11 cellular contexts compared by ENCODE assay signal in genomic region chr3:13528217-13528801, GRCh38. TPM values are rescaled to one million over a fixed set of nuclear protein-coding genes. Genes with fewer than 3 reads are reported as not detected.
DNase-seq lines count a peak whose midpoint lies in the region; ATAC-seq, FAIRE-seq and TF ChIP-seq lines count a peak whose summit lies in the region.
"Had no signal": no experiment of that assay in that cellular context is flagged by ENCODE, and none has a peak within 500 bp of the region (broad histone marks: within the 10 kb centered on the region; RNA-seq: fewer than 3 reads in every experiment).

No MANE protein-coding gene starts in this region.

- TF ChIP-seq POLR2A in K562 (conservative IDR thresholded peaks at IDR 0.05), result no peak

- 0 out of 5 replicates have a peak, but pooled peaks cover 0 to 3% of the 10 kb centered on the region in 2 experiments for H3K4me1 ChIP-seq in K562 (replicated peaks in 1 of 2; ENCODE audit: control insufficient read depth in 2 of 2, insufficient read depth in 2 of 2, low read length in 2 of 2)

- H3K36me3 ChIP-seq in K562 (ENCODE audit: control insufficient read depth, insufficient read depth, low read length) (no peaks in the 10 kb centered on the region), kidney epithelial cell (ENCODE audit: control insufficient read depth, insufficient read depth, low read length) (no peaks in the 10 kb centered on the region)

- H3K27me3 ChIP-seq in K562 (ENCODE audit: control insufficient read depth in 2 of 2, insufficient read depth in 2 of 2, low read length in 2 of 2), result peaks cover 58 to 80% of the 10 kb centered on the region in 2 experiments
- H3K27me3 ChIP-seq in kidney epithelial cell (ENCODE audit: control insufficient read depth, insufficient read depth, low read length), result peaks cover 7% of the 10 kb centered on the region

- no peak for TF ChIP-seq RAD21 in K562 (CRISPR knock-in tag; conservative IDR thresholded peaks at IDR 0.05 in 1 of 2, IDR thresholded peaks at IDR 0.05 in 1 of 2)

- H3K4me2 ChIP-seq in K562 (ENCODE audit: insufficient read depth, low read length), result no peak overlapping the region

- no peaks in the 10 kb centered on the region for H3K9me1 ChIP-seq in K562 (ENCODE audit: control insufficient read depth, insufficient read depth, low read length)

- POLR2A ChIA-PET in K562 (lab: Yijun Ruan, JAX), result interaction anchor here (0.6 to 1.4 kb wide), 4 partner anchors 11 to 69 kb away, joined by 3 to 5 read pairs (median 3); no protein-coding TSS in a partner anchor

- FAIRE-seq in K562 (lab: Jason Lieb, UNC), result peak; percentile 74

- 3% methylated on average over 9 of the region's 10 CpGs for WGBS in K562 (ENCODE audit: insufficient coverage, low coverage, missing lambda C conversion rate)

- ATAC-seq in K562 (peak; percentile 92), HG02840 (IDR thresholded peaks at IDR 0.05; ENCODE audit: low FRiP score, unreplicated experiment) (no peak)

- H3K4me3 ChIP-seq in K562 (no peak overlapping the region), kidney epithelial cell (ENCODE audit: low read depth, low read length) (no peak overlapping the region)

- TF ChIP-seq CTCF in K562 (IDR thresholded peaks at IDR 0.05 in 2 of 3, conservative IDR thresholded peaks at IDR 0.05 in 1 of 3; ENCODE audit: insufficient read depth in 2 of 3, low read depth in 1 of 3, low read length in 3 of 3) (peak in 2 of 3 experiments; percentile 46 to 73; a peak in 4 of 6 replicates), kidney epithelial cell (IDR thresholded peaks at IDR 0.05; ENCODE audit: insufficient read depth, low read length, poor library complexity, severe bottlenecking) (peak; percentile 29)

- no TSS peak for BruUV-seq in K562 (replicated peaks; lab: Mats Ljungman, UMichigan)

- H2AFZ ChIP-seq in K562 (ENCODE audit: low read depth, low read length), result no peak overlapping the region

- peaks cover 10% of the 10 kb centered on the region; the same call in 1 of the 2 replicates for H4K20me1 ChIP-seq in K562 (replicated peaks; ENCODE audit: control insufficient read depth, insufficient read depth, low read length)

- DNase-seq in COLO829 (ENCODE audit: low spot score), result peak; percentile 4
- peak; percentile 36 for DNase-seq in HT-29 (ENCODE audit: low spot score)
- peak; percentile 41 to 81 (median 58) for DNase-seq in K562 (ENCODE audit: extremely low read depth in 1 of 4, low spot score in 3 of 4)
- no peak for DNase-seq in kidney epithelial cell (ENCODE audit: low read depth)
- DNase-seq in dedifferentiated amniotic fluid mesenchymal stem cell (ENCODE audit: extremely low spot score), result no peak
- DNase-seq in NK-92 treated with Interleukin-12 subunit alpha and Interleukin-12 subunit beta, amount 100 ng/mL, for 24 hours (lab: John Stamatoyannopoulos, UW), result no peak
- DNase-seq in stimulated activated CD4-positive, alpha-beta T cell treated with anti-CD3 and anti-CD28 coated beads, Interleukin-1b, Interleukin-23, amount 100 ng/mL, for 48 hours, result no peak
- DNase-seq: activated naive CD8-positive, alpha-beta T cell treated with anti-CD3 and anti-CD28 coated beads, Interleukin-2, amount 10 ng/mL, durations not matched to agents 7 days and 5 days; hypothalamus; MM.1S had no signal

- in situ Hi-C loops in K562 (cut with MboI), result no loop called here

- intact Hi-C loops in K562 (cut with micrococcal nuclease), result no loop called here

- CTCF ChIA-PET in K562 (lab: Yijun Ruan, JAX; ENCODE audit: low intra/inter-chr PET ratio), result interaction anchor here (0.7 kb wide), 1 partner anchor 115 kb away, joined by 3 read pairs; no protein-coding TSS in a partner anchor

- no peak overlapping the region for H3K27ac ChIP-seq in K562 (ENCODE audit: extremely low read depth, low read depth, low read length)

- no peaks in the 10 kb centered on the region for H3K9me3 ChIP-seq in K562 (replicated peaks; ENCODE audit: control insufficient read depth, insufficient read depth, low read depth, low read length)

- H3K79me2 ChIP-seq in K562 (ENCODE audit: control insufficient read depth, insufficient read depth, low read length), result no peaks in the 10 kb centered on the region

- no peak for TF ChIP-seq EP300 in K562 (IDR thresholded peaks at IDR 0.05; ENCODE audit: low read length)

- no peak overlapping the region for H3K9ac ChIP-seq in K562 (ENCODE audit: insufficient read depth in 1 of 2, low read depth in 2 of 2, low read length in 2 of 2)

RNA-seq across cellular contexts. Expression of gene FBLN2, which starts 20.6 kb away (rescaled TPM):
- total RNA-seq in HT-29 (2014; rRNA removed; shearing (Covaris generic)), result 0.33 and 0.55 TPM in 2 replicates
- total RNA-seq in K562 (2011; cell fraction: chromatin; rRNA removed; ENCODE audit: low replicate concordance), result 0.32 and 0.72 TPM in 2 replicates
- 0.53 and 1.5 TPM in 2 replicates for total RNA-seq in K562 (2011; cell fraction: nucleolus; rRNA removed)
- total RNA-seq in K562 (2011; cell fraction: nucleoplasm; rRNA removed), result 0.15 and 0.23 TPM in 2 replicates
- not detected in 2 replicates for total RNA-seq in K562 (2014; rRNA removed)
- not detected in 2 replicates for total RNA-seq in K562 (2014; rRNA removed; fragmentation: Illumina TruSeq; extraction: Trizol)
- not detected in 2 replicates for total RNA-seq in K562 (2015; rRNA removed; fragmentation: Illumina TruSeq; extraction: Trizol)
- total RNA-seq in K562 (2021), result 0.04 and 0.13 TPM in 2 replicates
- 0.10 and 0.14 TPM in 2 replicates for polyA plus RNA-seq in K562 (2011; rRNA removed)
- 0.18 and 0.64 TPM in 2 replicates for polyA plus RNA-seq in K562 (2011; cell fraction: cytosol; rRNA removed)
- polyA plus RNA-seq in K562 (2011; cell fraction: nucleus; rRNA removed), result 0.11 and 0.82 TPM in 2 replicates
- polyA plus RNA-seq in K562 (2012), result 0.04 and 0.08 TPM in 2 replicates
- polyA plus RNA-seq in K562 (2014; fragmentation: Illumina TruSeq; extraction: Trizol), result not detected in 2 replicates
- polyA plus RNA-seq in K562 (2014; fragmentation: Nextera tagmentation; extraction: Ambion mirVana), result not detected
- polyA plus RNA-seq in K562 (2014; rRNA removed), result 0.03 TPM in 1 of 2 replicates, not detected in the other
- 0.21 TPM in 1 of 2 replicates, not detected in the other for polyA minus RNA-seq in K562 (2011; rRNA and poly(A)+ RNA removed)
- 0.19 TPM in 1 of 2 replicates, not detected in the other for polyA minus RNA-seq in K562 (2011; cell fraction: cytosol; rRNA and poly(A)+ RNA removed)
- 0.11 and 0.13 TPM in 2 replicates for polyA minus RNA-seq in K562 (2011; cell fraction: nucleus; rRNA and poly(A)+ RNA removed)
- total RNA-seq in kidney epithelial cell, result 6.7 and 6.9 TPM in 2 replicates

RNA-seq across cellular contexts. Expression of gene HDAC11, which starts 48.2 kb away (rescaled TPM):
- 10.5 and 10.6 TPM in 2 replicates for total RNA-seq in HT-29 (2014; rRNA removed; shearing (Covaris generic))
- 2.7 and 8.1 TPM in 2 replicates for total RNA-seq in K562 (2011; cell fraction: chromatin; rRNA removed; ENCODE audit: low replicate concordance)
- 7.7 and 8.8 TPM in 2 replicates for total RNA-seq in K562 (2011; cell fraction: nucleolus; rRNA removed)
- total RNA-seq in K562 (2011; cell fraction: nucleoplasm; rRNA removed), result 5.1 and 6.9 TPM in 2 replicates
- total RNA-seq in K562 (2014; rRNA removed), result 4.1 and 8.2 TPM in 2 replicates
- 2.5 and 3.1 TPM in 2 replicates for total RNA-seq in K562 (2014; rRNA removed; fragmentation: Illumina TruSeq; extraction: Trizol)
- total RNA-seq in K562 (2015; rRNA removed; fragmentation: Illumina TruSeq; extraction: Trizol), result 4.6 TPM in 2 replicates
- 4.6 and 6.0 TPM in 2 replicates for total RNA-seq in K562 (2021)
- polyA plus RNA-seq in K562 (2011; rRNA removed), result 4.6 and 6.4 TPM in 2 replicates
- polyA plus RNA-seq in K562 (2011; cell fraction: cytosol; rRNA removed), result 6.6 and 7.2 TPM in 2 replicates
- polyA plus RNA-seq in K562 (2011; cell fraction: nucleus; rRNA removed), result 4.0 and 4.1 TPM in 2 replicates
- polyA plus RNA-seq in K562 (2012), result 6.2 and 9.2 TPM in 2 replicates
- 4.5 and 4.9 TPM in 2 replicates for polyA plus RNA-seq in K562 (2014; fragmentation: Illumina TruSeq; extraction: Trizol)
- 1 to 10 TPM in 1 of 2 experiments, under 1 TPM in 1; 0.60 to 1.2 TPM for polyA plus RNA-seq in K562 (2014; fragmentation: Nextera tagmentation; extraction: Ambion mirVana)
- polyA plus RNA-seq in K562 (2014; rRNA removed), result 5.0 and 7.9 TPM in 2 replicates
- polyA minus RNA-seq in K562 (2011; rRNA and poly(A)+ RNA removed), result 3.7 and 4.3 TPM in 2 replicates
- polyA minus RNA-seq in K562 (2011; cell fraction: cytosol; rRNA and poly(A)+ RNA removed), result 2.7 and 3.1 TPM in 2 replicates
- polyA minus RNA-seq in K562 (2011; cell fraction: nucleus; rRNA and poly(A)+ RNA removed), result 2.4 and 4.4 TPM in 2 replicates
- total RNA-seq in kidney epithelial cell, result 14.3 and 17.3 TPM in 2 replicates

Comparison
In these comparisons a context has a peak if more than half of its experiments do, and no peak if none do; other contexts are left out.
1. DNase-seq: peak in COLO829 (single experiment), HT-29 (single experiment) and K562 (4 of 4); none in kidney epithelial cell (single experiment), dedifferentiated amniotic fluid mesenchymal stem cell (single experiment), NK-92 treated with Interleukin-12 subunit alpha and Interleukin-12 subunit beta, amount 100 ng/mL, for 24 hours (single experiment) and stimulated activated CD4-positive, alpha-beta T cell treated with anti-CD3 and anti-CD28 coated beads, Interleukin-1b, Interleukin-23, amount 100 ng/mL, for 48 hours (single experiment).